ENCODE assay signal across 18 cellular contexts in the genomic region with DNA sequence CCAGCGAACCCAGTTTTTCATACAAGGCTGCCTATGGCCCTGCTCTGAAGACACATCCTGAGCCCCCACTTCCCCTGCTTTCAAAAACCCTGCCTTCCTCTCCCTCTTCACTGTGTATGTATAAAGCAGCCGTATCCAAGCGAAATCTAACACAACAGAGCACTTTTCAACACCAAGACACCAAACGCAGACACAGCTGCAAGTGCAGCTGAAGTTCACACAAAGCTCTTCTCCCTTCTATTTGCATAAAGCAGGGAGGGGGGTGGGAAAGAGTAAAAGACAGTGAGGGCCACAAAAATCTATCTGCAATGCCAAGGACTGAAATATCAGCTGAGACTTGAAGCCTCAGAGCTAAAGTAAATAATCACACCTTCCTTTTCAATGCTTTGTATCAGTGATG. TPM values are rescaled to one million over a fixed set of nuclear protein-coding genes. Genes with fewer than 3 reads are reported as not detected.
DNase-seq lines count a peak whose midpoint lies in the region; ATAC-seq, FAIRE-seq and TF ChIP-seq lines count a peak whose summit lies in the region.
"Had no signal": no experiment of that assay in that cellular context is flagged by ENCODE, and none has a peak within 500 bp of the region (broad histone marks: within the 10 kb centered on the region; RNA-seq: fewer than 3 reads in every experiment).

No MANE protein-coding gene starts in this region.

- H3K36me3 ChIP-seq in MM.1S (replicated peaks; ENCODE audit: insufficient read depth, low read length) (0 out of 2 replicates have a peak, but pooled peaks cover 3% of the 10 kb centered on the region), GM12878 (ENCODE audit: control insufficient read depth in 2 of 2, insufficient read depth in 2 of 2, low read length in 1 of 2) (peaks cover 8 to 46% of the 10 kb centered on the region in 2 experiments), ascending aorta (peaks cover 16 to 36% of the 10 kb centered on the region in 2 donors)

- in situ Hi-C loops in GM12878 (cut with MboI), result no loop called here

- BruUV-seq in GM12878 (replicated peaks; lab: Mats Ljungman, UMichigan), result no TSS peak

- TF ChIP-seq POLR2A in GM12878 (IDR thresholded peaks at IDR 0.05; ENCODE audit: low read depth, low read length), result no peak

- no peaks in the 10 kb centered on the region for H4K20me1 ChIP-seq in MM.1S (ENCODE audit: insufficient read depth, low read length)
- no peaks in the 10 kb centered on the region for H4K20me1 ChIP-seq in GM12878 (ENCODE audit: control insufficient read depth, insufficient read depth)

- RAD21 ChIA-PET in GM12878 (lab: Charles Lee; ENCODE audit: unreplicated experiment), result no interaction called here

- no peaks in the 10 kb centered on the region for H3K79me2 ChIP-seq in MM.1S (ENCODE audit: low read length)
- H3K79me2 ChIP-seq in GM12878 (ENCODE audit: control insufficient read depth, insufficient read depth, low read length), result no peaks in the 10 kb centered on the region

- no peak overlapping the region for H3K9ac ChIP-seq in MM.1S (ENCODE audit: low read length)
- no peak overlapping the region for H3K9ac ChIP-seq in GM12878 (ENCODE audit: control insufficient read depth, insufficient read depth, low read length)

- H3K9me3 ChIP-seq in MM.1S (replicated peaks; ENCODE audit: insufficient read depth, low read length) (no peaks in the 10 kb centered on the region), GM12878 (replicated peaks; ENCODE audit: control insufficient read depth, insufficient read depth, low read length) (no peaks in the 10 kb centered on the region), ascending aorta (no peaks in the 10 kb centered on the region)
- H3K9me3 ChIP-seq: SJCRH30, upper lobe of right lung had no signal

- POLR2A ChIA-PET in GM12878 (lab: Charles Lee), result interaction anchor here (0.7 kb wide), 2 partner anchors 13 to 1102 kb away, joined by 3 to 4 read pairs; no protein-coding TSS in a partner anchor

- no peak overlapping the region for H3K27ac ChIP-seq in MM.1S (ENCODE audit: low read length)
- H3K27ac ChIP-seq in GM12878 (ENCODE audit: control insufficient read depth, insufficient read depth), result no peak overlapping the region
- peak overlapping the region; percentile 39 for H3K27ac ChIP-seq in layer of hippocampus (ENCODE audit: low read depth, low read length)
- no peak overlapping the region for H3K27ac ChIP-seq in ascending aorta
- H3K27ac ChIP-seq: foreskin keratinocyte, PC-9, SJCRH30, upper lobe of right lung had no signal

- TF ChIP-seq CTCF in MM.1S (IDR thresholded peaks at IDR 0.05; ENCODE audit: low read length) (no peak), GM12878 (IDR thresholded peaks at IDR 0.05 in 2 of 3, conservative IDR thresholded peaks at IDR 0.05 in 1 of 3; ENCODE audit: control insufficient read depth in 2 of 3, extremely low read depth in 1 of 3, insufficient read depth in 1 of 3, low read depth in 3 of 3, low read length in 3 of 3) (no peak), ascending aorta (IDR thresholded peaks at IDR 0.05) (no peak)

- ATAC-seq in GM12878, result no peak
- ATAC-seq: foreskin keratinocyte, HCT116, T-helper 17 cell, upper lobe of right lung had no signal

- CTCF ChIA-PET in GM12878 (lab: Yijun Ruan, JAX), result interaction anchor here (0.7 kb wide), 1 partner anchor 1126 kb away, joined by 3 read pairs; no protein-coding TSS in a partner anchor

- peak; percentile 18 for DNase-seq in MM.1S
- no peak for DNase-seq in GM12878 (ENCODE audit: low read depth, low spot score)
- peak; percentile 16 for DNase-seq in retina
- no peak for DNase-seq in ascending aorta (ENCODE audit: low spot score in 2 of 2)
- DNase-seq in RCC 7860 (ENCODE audit: low spot score), result no peak
- no peak for DNase-seq in cerebellar nuclear complex (lab: John Stamatoyannopoulos, UW)
- DNase-seq: activated CD4-positive, alpha-beta T cell treated with anti-CD3 and anti-CD28 coated beads, Interleukin-2, amount 10 ng/mL, durations not matched to agents 7 days and 5 days; foreskin keratinocyte; NCI-H1436; NCI-H2171 treated with DMSO at 0.1 percent for 48 hours; NCI-H748 treated with DMSO at 0.1 percent for 48 hours; PC-9; stimulated activated CD4-positive, alpha-beta T cell treated with anti-CD3 and anti-CD28 coated beads, Interleukin-12 subunit alpha, Interleukin-12 subunit beta, amount 100 ng/mL, for 4 hours; T-helper 17 cell; upper lobe of right lung had no signal

- SMC1A ChIA-PET in GM12878 (lab: Charles Lee; ENCODE audit: uncharacterized antibody, unreplicated experiment), result no interaction called here

- 75% methylated on average over 4 of the region's 4 CpGs for WGBS in GM12878 (ENCODE audit: insufficient coverage, insufficient replicate concordance, low lambda C conversion rate, missing lambda C conversion rate)

- H3F3A ChIP-seq in MM.1S (ENCODE audit: insufficient read depth, low read length), result no peaks in the 10 kb centered on the region

- intact Hi-C loops in GM12878 (cut with micrococcal nuclease; ENCODE audit: unreplicated experiment), result no loop called here
- intact Hi-C loops in ascending aorta (cut with DNase I), result loop anchor here (2.0 kb wide), 1 partner anchor 35 kb away; a partner anchor contains a TSS

- no peak overlapping the region for H3K4me3 ChIP-seq in MM.1S (ENCODE audit: low read length)
- no peak overlapping the region for H3K4me3 ChIP-seq in GM12878
- no peak overlapping the region for H3K4me3 ChIP-seq in ascending aorta
- H3K4me3 ChIP-seq: PC-9, SJCRH30, upper lobe of right lung had no signal

- no peaks in the 10 kb centered on the region for H3K27me3 ChIP-seq in MM.1S (replicated peaks; ENCODE audit: insufficient read depth, low read length)
- no peaks in the 10 kb centered on the region for H3K27me3 ChIP-seq in GM12878 (replicated peaks in 1 of 2; ENCODE audit: control insufficient read depth in 2 of 2, insufficient read depth in 2 of 2, low read length in 1 of 2)
- H3K27me3 ChIP-seq in layer of hippocampus (ENCODE audit: control insufficient read depth, insufficient read depth, low read length), result no peaks in the 10 kb centered on the region
- no peaks in the 10 kb centered on the region for H3K27me3 ChIP-seq in ascending aorta
- H3K27me3 ChIP-seq: foreskin keratinocyte, SJCRH30, upper lobe of right lung had no signal

- H3K9me2 ChIP-seq in MM.1S (replicated peaks; ENCODE audit: insufficient read depth, low read length), result no peaks in the 10 kb centered on the region

- no peak for TF ChIP-seq EP300 in GM12878 (IDR thresholded peaks at IDR 0.05; ENCODE audit: borderline replicate concordance in 1 of 2, control insufficient read depth in 1 of 2, low read depth in 2 of 2, low read length in 2 of 2)

- FAIRE-seq in GM12878 (lab: Jason Lieb, UNC) (no peak), RCC 7860 (lab: Jason Lieb, UNC) (no peak)

- no peak overlapping the region for H3K4me2 ChIP-seq in MM.1S (ENCODE audit: low read depth, low read length)
- H3K4me2 ChIP-seq in GM12878 (ENCODE audit: control insufficient read depth, insufficient read depth), result no peak overlapping the region
- H3K4me2 ChIP-seq: PC-9 had no signal

- TF ChIP-seq RAD21 in GM12878 (IDR thresholded peaks at IDR 0.05; ENCODE audit: insufficient read depth, low read depth, low read length), result no peak

- H3K4me1 ChIP-seq in MM.1S (ENCODE audit: low read length) (no peaks in the 10 kb centered on the region), GM12878 (ENCODE audit: control insufficient read depth, insufficient read depth, low read length) (no peaks in the 10 kb centered on the region), ascending aorta (peaks cover 0 to 12% of the 10 kb centered on the region in 2 donors)
- H3K4me1 ChIP-seq: SJCRH30 had no signal

- H2AFZ ChIP-seq in MM.1S (ENCODE audit: low read length) (no peak overlapping the region), GM12878 (ENCODE audit: control insufficient read depth, low read depth, low read length) (no peak overlapping the region)
- H2AFZ ChIP-seq: PC-9 had no signal

TF ChIP-seq in GM12878, 131 proteins besides CTCF, POLR2A, EP300 and RAD21:
- TF ChIP-seq YBX1 (IDR thresholded peaks at IDR 0.05) (no peak), NR2C2 (IDR thresholded peaks at IDR 0.05; ENCODE audit: borderline replicate concordance, control insufficient read depth, insufficient read length, low read depth) (no peak), POU2F2 (IDR thresholded peaks at IDR 0.05; ENCODE audit: borderline replicate concordance, low read depth, low read length) (peak; percentile 73; the same call in 2 of the 3 replicates)
- TF ChIP-seq, protein P1, sequence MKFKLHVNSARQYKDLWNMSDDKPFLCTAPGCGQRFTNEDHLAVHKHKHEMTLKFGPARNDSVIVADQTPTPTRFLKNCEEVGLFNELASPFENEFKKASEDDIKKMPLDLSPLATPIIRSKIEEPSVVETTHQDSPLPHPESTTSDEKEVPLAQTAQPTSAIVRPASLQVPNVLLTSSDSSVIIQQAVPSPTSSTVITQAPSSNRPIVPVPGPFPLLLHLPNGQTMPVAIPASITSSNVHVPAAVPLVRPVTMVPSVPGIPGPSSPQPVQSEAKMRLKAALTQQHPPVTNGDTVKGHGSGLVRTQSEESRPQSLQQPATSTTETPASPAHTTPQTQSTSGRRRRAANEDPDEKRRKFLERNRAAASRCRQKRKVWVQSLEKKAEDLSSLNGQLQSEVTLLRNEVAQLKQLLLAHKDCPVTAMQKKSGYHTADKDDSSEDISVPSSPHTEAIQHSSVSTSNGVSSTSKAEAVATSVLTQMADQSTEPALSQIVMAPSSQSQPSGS (IDR thresholded peaks at IDR 0.05; ENCODE audit: low read length), result no peak

RNA-seq across cellular contexts. Expression of a gene that starts 35.1 kb away (rescaled TPM):
- total RNA-seq in GM12878 (2013; cell fraction: nucleolus; rRNA removed), result 0.39 and 0.54 TPM in 2 replicates
- 0.11 and 0.17 TPM in 2 replicates for total RNA-seq in GM12878 (2014; rRNA removed)
- not detected in 2 replicates for total RNA-seq in GM12878 (2014; rRNA removed; fragmentation: Illumina TruSeq; extraction: Trizol)
- 0.08 and 0.16 TPM in 2 replicates for total RNA-seq in GM12878 (2021)
- not detected for polyA plus RNA-seq in GM12878 (2011; ENCODE audit: low read depth)
- polyA plus RNA-seq in GM12878 (2011; rRNA removed), result 0.06 TPM in 1 of 2 replicates, not detected in the other
- polyA plus RNA-seq in GM12878 (2011; cell fraction: cytosol; rRNA removed), result not detected in 2 replicates
- polyA plus RNA-seq in GM12878 (2011; cell fraction: nucleus; rRNA removed), result 0.04 and 0.09 TPM in 2 replicates
- 0.11 and 0.19 TPM in 2 replicates for polyA plus RNA-seq in GM12878 (2012)
- not detected in 2 replicates for polyA plus RNA-seq in GM12878 (2014; fragmentation: Illumina TruSeq; extraction: Trizol)
- not detected for polyA plus RNA-seq in GM12878 (2014; fragmentation: Nextera tagmentation; extraction: Ambion mirVana)
- 0.22 TPM in 1 of 2 replicates, not detected in the other for polyA plus RNA-seq in GM12878 (2014; rRNA removed)
- polyA plus RNA-seq in GM12878 (2016; fragmentation: Nextera tagmentation; extraction: Ambion mirVana), result not detected
- polyA minus RNA-seq in GM12878 (2011; rRNA and poly(A)+ RNA removed), result 0.15 and 0.26 TPM in 2 replicates
- not detected in 2 replicates for polyA minus RNA-seq in GM12878 (2011; cell fraction: cytosol; rRNA and poly(A)+ RNA removed)
- 0.36 and 0.48 TPM in 2 replicates for polyA minus RNA-seq in GM12878 (2011; cell fraction: nucleus; rRNA and poly(A)+ RNA removed)
- total RNA-seq in ascending aorta, result 1.7 TPM

Comparison
In these comparisons a context has a peak if more than half of its experiments do, and no peak if none do; other contexts are left out.
1. DNase-seq: peak in MM.1S (single experiment) and retina (single experiment); none in GM12878 (single experiment), ascending aorta (0 of 2), RCC 7860 (single experiment) and cerebellar nuclear complex (0 of 2).